Comparison of ENCODE assay signal across 8 cellular contexts in genomic region chr10:52883996-52884871, GRCh38.
DNase-seq lines count a peak whose midpoint lies in the region; ATAC-seq, FAIRE-seq and TF ChIP-seq lines count a peak whose summit lies in the region.

No MANE protein-coding gene starts in this region.

- H4K20me1 ChIP-seq in Loucy (ENCODE audit: insufficient read depth, low read length, poor library complexity, severe bottlenecking): no peaks in the 10 kb centered on the region

- intact Hi-C loops in head of caudate nucleus (cut with DNase I) (no loop called here), prostate gland (cut with DNase I) (no loop called here)

- peak overlapping the region; percentile 25; the same call in 1 of the 2 replicates for H3K27ac ChIP-seq in VCaP
- no peak overlapping the region for H3K27ac ChIP-seq in prostate gland

- no peak overlapping the region for H3K4me2 ChIP-seq in Loucy (ENCODE audit: low read depth, low read length, poor library complexity, severe bottlenecking)

- no peak overlapping the region for H3K9ac ChIP-seq in Loucy (ENCODE audit: low read depth, low read length, poor library complexity, severe bottlenecking)

- no peaks in the 10 kb centered on the region for H3K27me3 ChIP-seq in Loucy (ENCODE audit: insufficient read depth, low read length, poor library complexity, severe bottlenecking)
- H3K27me3 ChIP-seq in prostate gland (replicated peaks; ENCODE audit: insufficient read depth): no peaks in the 10 kb centered on the region

- H3K4me3 ChIP-seq in Loucy (ENCODE audit: low read length, poor library complexity, severe bottlenecking): no peak overlapping the region
- no peak overlapping the region for H3K4me3 ChIP-seq in prostate gland

- no peak overlapping the region for H2AFZ ChIP-seq in Loucy (ENCODE audit: low read length)

- H3K36me3 ChIP-seq in Loucy (ENCODE audit: insufficient read depth, low read length): no peaks in the 10 kb centered on the region
- H3K36me3 ChIP-seq in prostate gland: no peaks in the 10 kb centered on the region

- DNase-seq in AG09319 (ENCODE audit: extremely low read depth, low read depth) (no peak), GM12892 (ENCODE audit: insufficient read length) (peak; percentile 23), head of caudate nucleus (peak in 34 of 42 donors; percentile 11 to 79 (median 52)), prostate gland (ENCODE audit: low spot score) (peak; percentile 42)
- no peak for DNase-seq in effector CD4-positive, alpha-beta T cell

- no peak for TF ChIP-seq POLR2A in GM12892 (IDR thresholded peaks at IDR 0.05; ENCODE audit: low read depth, low read length)
- no peak for TF ChIP-seq POLR2A in prostate gland (IDR thresholded peaks at IDR 0.05)

- TF ChIP-seq CTCF in AG09319 (IDR thresholded peaks at IDR 0.05; ENCODE audit: low read depth, low read length): peak; percentile 44
- TF ChIP-seq CTCF in Loucy (conservative IDR thresholded peaks at IDR 0.05; ENCODE audit: low read length): peak; percentile 76
- peak; percentile 86 for TF ChIP-seq CTCF in VCaP (conservative IDR thresholded peaks at IDR 0.05)
- TF ChIP-seq CTCF in prostate gland (IDR thresholded peaks at IDR 0.05): peak in 3 of 4 experiments; percentile 47 to 79 (median 72)

- H3K9me3 ChIP-seq in Loucy (ENCODE audit: insufficient read depth, low read depth, low read length) (no peaks in the 10 kb centered on the region), prostate gland (no peaks in the 10 kb centered on the region)

- no peaks in the 10 kb centered on the region for H3K9me2 ChIP-seq in Loucy (replicated peaks; ENCODE audit: low read depth, low read length)

- no peaks in the 10 kb centered on the region for H3K79me2 ChIP-seq in Loucy (ENCODE audit: insufficient read depth, low read length)

- no peaks in the 10 kb centered on the region for H3F3A ChIP-seq in Loucy (ENCODE audit: low read depth)

- H3K4me1 ChIP-seq in Loucy (ENCODE audit: insufficient read depth, low read length, poor library complexity, severe bottlenecking): no peaks in the 10 kb centered on the region
- no peaks in the 10 kb centered on the region for H3K4me1 ChIP-seq in prostate gland (replicated peaks)

- peak; percentile 91 for ATAC-seq in HG02588 (IDR thresholded peaks at IDR 0.05; ENCODE audit: unreplicated experiment)

- WGBS in prostate gland: 19% methylated on average over 33 of the region's 33 CpGs

- FAIRE-seq in GM12892 (lab: Jason Lieb, UNC): peak; percentile 96

Comparison
In these comparisons a context has a peak if more than half of its experiments do, and no peak if none do; other contexts are left out.
1. DNase-seq: peak in GM12892 (single experiment), head of caudate nucleus (34 of 42) and prostate gland (single experiment); none in AG09319 (single experiment) and effector CD4-positive, alpha-beta T cell (single experiment).
2. Peak in every context shown above with its lines, with median percentiles within 50 percentile points of each other: CTCF ChIP-seq.